In genomic region chr7:151686016-151686766, GRCh38 we compare ENCODE assay signal across 20 cellular contexts.
DNase-seq lines count a peak whose midpoint lies in the region; ATAC-seq, FAIRE-seq and TF ChIP-seq lines count a peak whose summit lies in the region.
"Had no signal": no experiment of that assay in that cellular context is flagged by ENCODE, and none has a peak within 500 bp of the region (broad histone marks: within the 10 kb centered on the region; RNA-seq: fewer than 3 reads in every experiment).

No MANE protein-coding gene starts in this region.

- H3K27ac Mint-ChIP-seq in astrocyte (ENCODE audit: unreplicated experiment) = peak overlapping the region; percentile 55
- H3K27ac Mint-ChIP-seq: activated naive CD4-positive, alpha-beta T cell treated with anti-CD3 and anti-CD28 coated beads, Interleukin-2, amount 50 U/mL, for 72 hours; B cell; T-helper 1 cell treated with Interleukin-12 subunit alpha and Interleukin-12 subunit beta and Interleukin-4 antibody, amounts not matched to agents 30 μg/mL and 1 μg/mL, for 36 hours had no signal

- H3K9me3 ChIP-seq in astrocyte (ENCODE audit: insufficient read depth, low read depth, low read length) (no peaks in the 10 kb centered on the region), skeletal muscle tissue (ENCODE audit: control insufficient read depth in 3 of 3, low read length in 3 of 3) (no peaks in the 10 kb centered on the region)
- H3K9me3 ChIP-seq: Peyer's patch had no signal

- H3K27me3 Mint-ChIP-seq in astrocyte (ENCODE audit: low read depth, unreplicated experiment) = no peaks in the 10 kb centered on the region
- H3K27me3 Mint-ChIP-seq: B cell had no signal

- H3K4me2 ChIP-seq in astrocyte (ENCODE audit: low read length) = peak overlapping the region; percentile 6

- peaks cover 55% of the 10 kb centered on the region for H3K4me1 Mint-ChIP-seq in astrocyte (ENCODE audit: low read depth, unreplicated experiment)
- H3K4me1 Mint-ChIP-seq: B cell had no signal

- DNase-seq in H7 (peak; percentile 54), astrocyte (ENCODE audit: low read depth) (no peak), left kidney (ENCODE audit: low read depth, low spot score) (peak; percentile 24), glomerular visceral epithelial cell (ENCODE audit: extremely low spot score) (no peak)
- DNase-seq: activated CD4-positive, CD25-positive, alpha-beta regulatory T cell; DMS 273 treated with DMSO at 0.1 percent for 48 hours; glutamatergic neuron; Kasumi-1; NCI-H187 treated with DMSO at 0.1 percent for 48 hours; NCI-H524 treated with DMSO at 0.1 percent for 48 hours had no signal

- H3K36me3 Mint-ChIP-seq in astrocyte (ENCODE audit: low read depth, unreplicated experiment) = peaks cover 2% of the 10 kb centered on the region
- H3K36me3 Mint-ChIP-seq: activated naive CD4-positive, alpha-beta T cell treated with anti-CD3 and anti-CD28 coated beads, Interleukin-2, amount 50 U/mL, for 72 hours had no signal

- H3K79me2 ChIP-seq in astrocyte (ENCODE audit: insufficient read depth, low read length) = no peaks in the 10 kb centered on the region

- no peaks in the 10 kb centered on the region for H3K27me3 ChIP-seq in H7 (ENCODE audit: control insufficient read depth, insufficient read depth, low read length)
- H3K27me3 ChIP-seq in astrocyte (ENCODE audit: insufficient read depth, low read length) = no peaks in the 10 kb centered on the region
- no peaks in the 10 kb centered on the region for H3K27me3 ChIP-seq in skeletal muscle tissue (ENCODE audit: control insufficient read depth in 3 of 3, insufficient read depth in 3 of 3, low read length in 3 of 3)
- H3K27me3 ChIP-seq: Peyer's patch had no signal

- H3K36me3 ChIP-seq in H7 (replicated peaks; ENCODE audit: control insufficient read depth, insufficient read depth, low read length) (no peaks in the 10 kb centered on the region), astrocyte (ENCODE audit: insufficient read depth, low read length) (no peaks in the 10 kb centered on the region), skeletal muscle tissue (ENCODE audit: control insufficient read depth in 3 of 3, insufficient read depth in 3 of 3, low read length in 3 of 3) (peaks cover 0 to 2% (median 0%) of the 10 kb centered on the region in 3 donors)
- H3K36me3 ChIP-seq: Peyer's patch had no signal

- H3K4me1 ChIP-seq in astrocyte (ENCODE audit: insufficient read depth, low read length) (peaks cover 58% of the 10 kb centered on the region), skeletal muscle tissue (ENCODE audit: control insufficient read depth in 3 of 3, insufficient read depth in 3 of 3, low read length in 3 of 3) (peaks cover 10 to 13% (median 12%) of the 10 kb centered on the region in 3 donors)

- H3K27ac ChIP-seq in astrocyte (ENCODE audit: low read depth, low read length) (no peak overlapping the region), skeletal muscle tissue (ENCODE audit: low read depth, low read length) (peak overlapping the region; percentile 25)

- TF ChIP-seq CTCF in astrocyte (IDR thresholded peaks at IDR 0.05; ENCODE audit: insufficient read depth, low read depth, low read length) = no peak

- ATAC-seq in activated CD4-positive, CD25-positive, alpha-beta regulatory T cell treated with anti-CD3 and anti-CD28 coated beads, Interleukin-2, amount 50 U/mL, for 24 hours = no peak
- ATAC-seq in HG03095 (IDR thresholded peaks at IDR 0.05; ENCODE audit: unreplicated experiment) = no peak
- ATAC-seq in HG03280 (IDR thresholded peaks at IDR 0.05; ENCODE audit: unreplicated experiment) = no peak
- ATAC-seq: activated naive CD4-positive, alpha-beta T cell treated with anti-CD3 and anti-CD28 coated beads, Interleukin-2, amount 50 U/mL, for 72 hours had no signal

- no peaks in the 10 kb centered on the region for H3K9me3 Mint-ChIP-seq in astrocyte (ENCODE audit: unreplicated experiment)
- H3K9me3 Mint-ChIP-seq: activated naive CD4-positive, alpha-beta T cell treated with anti-CD3 and anti-CD28 coated beads, Interleukin-2, amount 50 U/mL, for 72 hours; T-helper 1 cell treated with Interleukin-12 subunit alpha and Interleukin-12 subunit beta and Interleukin-4 antibody, amounts not matched to agents 30 μg/mL and 1 μg/mL, for 36 hours had no signal

- H3K4me3 ChIP-seq in H7 (ENCODE audit: insufficient read depth, low read depth, low read length) = no peak overlapping the region
- no peak overlapping the region for H3K4me3 ChIP-seq in astrocyte (ENCODE audit: insufficient read depth, low read depth, low read length)
- H3K4me3 ChIP-seq in skeletal muscle tissue (ENCODE audit: low read length in 3 of 3) = no peak overlapping the region
- H3K4me3 ChIP-seq: Peyer's patch had no signal

- no peak overlapping the region for H2AFZ ChIP-seq in astrocyte (ENCODE audit: low read depth, low read length)

- FAIRE-seq in astrocyte (lab: Jason Lieb, UNC) = no peak
- FAIRE-seq: endometrium, H54 had no signal

- H3K9ac ChIP-seq in astrocyte (ENCODE audit: low read length) = peak overlapping the region; percentile 29
- H3K9ac ChIP-seq in skeletal muscle tissue (ENCODE audit: low read depth in 1 of 3, low read length in 3 of 3) = peak overlapping the region in 1 of 3 donors; percentile 33

- H3K4me3 Mint-ChIP-seq in astrocyte (ENCODE audit: unreplicated experiment) = no peak overlapping the region
- H3K4me3 Mint-ChIP-seq: B cell; T-helper 1 cell treated with Interleukin-12 subunit alpha and Interleukin-12 subunit beta and Interleukin-4 antibody, amounts not matched to agents 30 μg/mL and 1 μg/mL, for 36 hours had no signal

- H4K20me1 ChIP-seq in astrocyte (ENCODE audit: insufficient read depth, low read length) = no peaks in the 10 kb centered on the region

Comparison
In these comparisons a context has a peak if more than half of its experiments do, and no peak if none do; other contexts are left out.
1. DNase-seq: peak in H7 (single experiment) and left kidney (single experiment); none in astrocyte (single experiment) and glomerular visceral epithelial cell (single experiment).